14 cellular contexts compared by ENCODE assay signal in genomic region chr12:51815571-51815970, GRCh38. TPM values are rescaled to one million over a fixed set of nuclear protein-coding genes. Genes with fewer than 3 reads are reported as not detected.
DNase-seq lines count a peak whose midpoint lies in the region; ATAC-seq, FAIRE-seq and TF ChIP-seq lines count a peak whose summit lies in the region.
"Had no signal": no experiment of that assay in that cellular context is flagged by ENCODE, and none has a peak within 500 bp of the region (broad histone marks: within the 10 kb centered on the region; RNA-seq: fewer than 3 reads in every experiment).

No MANE protein-coding gene starts in this region.

- FAIRE-seq in endothelial cell of umbilical vein (lab: Jason Lieb, UNC) = no peak
- FAIRE-seq: A549 had no signal

- H3K36me3 ChIP-seq in endothelial cell of umbilical vein (ENCODE audit: control insufficient read depth in 2 of 2, extremely low read depth in 1 of 2, insufficient read depth in 2 of 2, low read length in 2 of 2) = no peaks in the 10 kb centered on the region
- H3K36me3 ChIP-seq in BE2C = no peaks in the 10 kb centered on the region
- H3K36me3 ChIP-seq: adrenal gland, tibial nerve had no signal

- no peak overlapping the region for H2AFZ ChIP-seq in endothelial cell of umbilical vein (ENCODE audit: low read depth, low read length)

- H3K9me3 ChIP-seq in endothelial cell of umbilical vein (replicated peaks; ENCODE audit: control insufficient read depth, insufficient read depth, low read length) = no peaks in the 10 kb centered on the region
- H3K9me3 ChIP-seq in BE2C = no peaks in the 10 kb centered on the region
- H3K9me3 ChIP-seq: A549, adrenal gland, tibial nerve had no signal

- CTCF ChIA-PET in activated CD4-positive, alpha-beta T cell treated with anti-CD3 and anti-CD28 coated beads for 36 hours (lab: Charles Lee) = interaction anchor here (0.6 to 2.2 kb wide), 10 partner anchors 8 to 209 kb away, joined by 3 to 15 read pairs (median 4); no protein-coding TSS in a partner anchor
- CTCF ChIA-PET in endothelial cell of umbilical vein (lab: Charles Lee) = interaction anchor here (0.6 to 6.9 kb wide), 5 partner anchors 9 to 293 kb away, joined by 3 to 52 read pairs (median 21); no protein-coding TSS in a partner anchor

- H3K27ac ChIP-seq in VCaP (peak overlapping the region; percentile 77; the same call in 1 of the 2 replicates), endothelial cell of umbilical vein (ENCODE audit: insufficient read depth, low read depth, low read length) (no peak overlapping the region)
- H3K27ac ChIP-seq: SK-N-MC had no signal

- H3K79me2 ChIP-seq in endothelial cell of umbilical vein (ENCODE audit: control insufficient read depth, insufficient read depth, low read length) = no peaks in the 10 kb centered on the region

- H3K9ac ChIP-seq in endothelial cell of umbilical vein (replicated peaks; ENCODE audit: extremely low read depth, insufficient read depth, low read length) = no peak overlapping the region

- peaks cover 9% of the 10 kb centered on the region for H3K4me1 ChIP-seq in endothelial cell of umbilical vein (ENCODE audit: control insufficient read depth, extremely low read depth, insufficient read depth, low read length)
- no peaks in the 10 kb centered on the region; the same call in 1 of the 2 replicates for H3K4me1 ChIP-seq in BE2C

- TSS peak; percentile 42 for BruUV-seq in endothelial cell of umbilical vein (replicated peaks; lab: Mats Ljungman, UMichigan)

- H3K4me2 ChIP-seq in endothelial cell of umbilical vein (ENCODE audit: insufficient read depth, low read length) = no peak overlapping the region

- POLR2A ChIA-PET in activated CD4-positive, alpha-beta T cell treated with anti-CD3 and anti-CD28 coated beads for 36 hours (lab: Charles Lee) = no interaction called here
- POLR2A ChIA-PET in endothelial cell of umbilical vein (lab: Charles Lee) = no interaction called here

- no peaks in the 10 kb centered on the region for H3K9me1 ChIP-seq in endothelial cell of umbilical vein (replicated peaks; ENCODE audit: control insufficient read depth, extremely low read depth, insufficient read depth, low read length)

- H3K36me3 Mint-ChIP-seq in activated CD4-positive, alpha-beta T cell treated with anti-CD3 and anti-CD28 coated beads for 36 hours (ENCODE audit: low read depth) = no peaks in the 10 kb centered on the region

- no peaks in the 10 kb centered on the region for H3K27me3 Mint-ChIP-seq in activated CD4-positive, alpha-beta T cell treated with anti-CD3 and anti-CD28 coated beads for 36 hours

- TF ChIP-seq POLR2A in endothelial cell of umbilical vein (IDR thresholded peaks at IDR 0.05; ENCODE audit: low read depth, low read length) = no peak

- intact Hi-C loops in activated CD4-positive, alpha-beta T cell treated with anti-CD3 and anti-CD28 coated beads for 36 hours (cut with DNase I, micrococcal nuclease) = no loop called here
- intact Hi-C loops in endothelial cell of umbilical vein (cut with micrococcal nuclease) (loop anchor here (2.0 kb wide), 1 partner anchor 59 kb away; no protein-coding TSS in a partner anchor), posterior vena cava (cut with DNase I) (no loop called here)

- ATAC-seq in activated CD4-positive, alpha-beta T cell treated with anti-CD3 and anti-CD28 coated beads for 36 hours = no peak
- ATAC-seq in GM19328 (IDR thresholded peaks at IDR 0.05; ENCODE audit: unreplicated experiment) = no peak
- ATAC-seq in HG03378 (IDR thresholded peaks at IDR 0.05; ENCODE audit: unreplicated experiment) = no peak

- no peak overlapping the region for H3K27ac Mint-ChIP-seq in activated CD4-positive, alpha-beta T cell treated with anti-CD3 and anti-CD28 coated beads for 36 hours

- no peaks in the 10 kb centered on the region for H3K9me3 Mint-ChIP-seq in activated CD4-positive, alpha-beta T cell treated with anti-CD3 and anti-CD28 coated beads for 36 hours (ENCODE audit: low read depth)

- dilution Hi-C loops in endothelial cell of umbilical vein (cut with MboI; ENCODE audit: extremely low pct_ligation_motif_present, low sequenced_read_pairs) = no loop called here

- no peaks in the 10 kb centered on the region for H4K20me1 ChIP-seq in endothelial cell of umbilical vein (replicated peaks; ENCODE audit: control insufficient read depth, extremely low read depth, insufficient read depth, low read length)

- H3K4me1 Mint-ChIP-seq in activated CD4-positive, alpha-beta T cell treated with anti-CD3 and anti-CD28 coated beads for 36 hours = peaks cover 14% of the 10 kb centered on the region

- H3K4me3 Mint-ChIP-seq in activated CD4-positive, alpha-beta T cell treated with anti-CD3 and anti-CD28 coated beads for 36 hours = peak overlapping the region; percentile 54

- no peak for DNase-seq in activated CD4-positive, alpha-beta T cell treated with anti-CD3 and anti-CD28 coated beads for 36 hours
- no peak for DNase-seq in activated CD4-positive, alpha-beta T cell treated with anti-CD3 and anti-CD28 coated beads for 1 hour
- DNase-seq in endothelial cell of umbilical vein (ENCODE audit: low read depth, low spot score) (no peak), posterior vena cava (ENCODE audit: low spot score) (peak; percentile 46), BE2C (no peak)
- DNase-seq: activated CD4-positive, alpha-beta T cell treated with anti-CD3 and anti-CD28 coated beads for 48 hours; adrenal gland; NCI-H2081 treated with DMSO at 0.1 percent for 48 hours had no signal

- TF ChIP-seq CTCF in VCaP (conservative IDR thresholded peaks at IDR 0.05) (no peak), endothelial cell of umbilical vein (IDR thresholded peaks at IDR 0.05; ENCODE audit: extremely low read depth in 1 of 2, insufficient read depth in 1 of 2, low read depth in 1 of 2, low read length in 2 of 2) (no peak), BE2C (IDR thresholded peaks at IDR 0.05; ENCODE audit: low read depth, low read length) (no peak; the same call in 1 of the 2 replicates)

- H3K4me3 ChIP-seq in endothelial cell of umbilical vein (replicated peaks in 1 of 3; ENCODE audit: insufficient read depth in 1 of 3, low read depth in 1 of 3, low read length in 3 of 3) (no peak overlapping the region), BE2C (ENCODE audit: low read depth, low read length) (no peak overlapping the region)
- H3K4me3 ChIP-seq: A549, SK-N-MC had no signal

- H3K27me3 ChIP-seq in endothelial cell of umbilical vein (ENCODE audit: control insufficient read depth in 2 of 2, insufficient read depth in 2 of 2, low read length in 2 of 2) = no peaks in the 10 kb centered on the region
- no peaks in the 10 kb centered on the region for H3K27me3 ChIP-seq in BE2C
- H3K27me3 ChIP-seq: adrenal gland, tibial nerve had no signal

TF ChIP-seq in endothelial cell of umbilical vein, 7 proteins besides CTCF, POLR2A, EP300 and RAD21:
- TF ChIP-seq MAX (IDR thresholded peaks at IDR 0.05; ENCODE audit: insufficient read depth, insufficient read length) (no peak), EZH2 (IDR thresholded peaks at IDR 0.05; ENCODE audit: borderline replicate concordance, low read depth, low read length, severe bottlenecking) (no peak), POLR2AphosphoS5 (IDR thresholded peaks at IDR 0.05; ENCODE audit: insufficient read depth, low read depth, low read length) (no peak), GATA2 (IDR thresholded peaks at IDR 0.05; ENCODE audit: insufficient read depth, insufficient read length, low read depth, low read length) (no peak)

RNA-seq across cellular contexts. Expression of gene FIGNL2, which starts 32.9 kb away (rescaled TPM):
- total RNA-seq in activated CD4-positive, alpha-beta T cell treated with anti-CD3 and anti-CD28 coated beads for 36 hours = under 1 TPM; 0.19 to 0.27 TPM
- total RNA-seq in endothelial cell of umbilical vein (2.4 and 2.5 TPM in 2 replicates), posterior vena cava (1 to 10 TPM in 1 of 2 donors, under 1 TPM in 1; 0.60 to 1.0 TPM)
- polyA plus RNA-seq in endothelial cell of umbilical vein = 1.4 and 1.5 TPM in 2 replicates
- polyA plus RNA-seq in endothelial cell of umbilical vein (2011; cell fraction: cytosol; rRNA removed) = 0.50 and 0.54 TPM in 2 replicates
- polyA plus RNA-seq in endothelial cell of umbilical vein (2011; cell fraction: nucleus; rRNA removed) = 3.3 TPM in 2 replicates
- 0.48 and 0.49 TPM in 2 replicates for polyA plus RNA-seq in endothelial cell of umbilical vein (2012)
- 4.6 and 5.1 TPM in 2 replicates for polyA minus RNA-seq in endothelial cell of umbilical vein
- polyA minus RNA-seq in endothelial cell of umbilical vein (2011; cell fraction: cytosol; rRNA and poly(A)+ RNA removed) = not detected
- polyA minus RNA-seq in endothelial cell of umbilical vein (2011; cell fraction: nucleus; rRNA and poly(A)+ RNA removed) = 2.5 and 3.5 TPM in 2 replicates
- 0.94 TPM for polyA plus RNA-seq in BE2C (2012; ENCODE audit: insufficient read depth, insufficient read length, low read depth)
